In genomic region chr12:124913474-124914391, GRCh38 we compare ENCODE assay signal across 2 cellular contexts.
TF ChIP-seq lines count a peak whose summit lies in the region.

No MANE protein-coding gene starts in this region.

TF ChIP-seq in SK-N-SH treated with all-trans-retinoic acid at 6 μM for 48 hours, 23 proteins besides CTCF, POLR2A, EP300 and RAD21 (continues in another document):
- 0 out of 2 replicates have a peak, but pooled peaks have one; percentile 56 for TF ChIP-seq PATZ1 (CRISPR knock-in tag; IDR thresholded peaks at IDR 0.05; ENCODE audit: borderline replicate concordance)
- peak; percentile 14; the same call in 1 of the 2 replicates for TF ChIP-seq CREB5 (CRISPR knock-in tag; IDR thresholded peaks at IDR 0.05; ENCODE audit: low read depth)
- TF ChIP-seq RARB (CRISPR knock-in tag; IDR thresholded peaks at IDR 0.05) = no peak
- TF ChIP-seq TSHZ2 (CRISPR knock-in tag; IDR thresholded peaks at IDR 0.05) = no peak
- TF ChIP-seq CSDC2 (CRISPR knock-in tag; IDR thresholded peaks at IDR 0.05) = no peak
- TF ChIP-seq ZFP3 (CRISPR knock-in tag; IDR thresholded peaks at IDR 0.05) = no peak
- TF ChIP-seq ISL1 (CRISPR knock-in tag; IDR thresholded peaks at IDR 0.05) = no peak
- TF ChIP-seq ZFP30 (CRISPR knock-in tag; IDR thresholded peaks at IDR 0.05) = peak; percentile 54; the same call in 1 of the 2 replicates
- TF ChIP-seq SNAI2 (CRISPR knock-in tag; IDR thresholded peaks at IDR 0.05) = no peak
- TF ChIP-seq OSR1 (CRISPR knock-in tag; IDR thresholded peaks at IDR 0.05) = no peak
- no peak for TF ChIP-seq ZC3H10 (CRISPR knock-in tag; IDR thresholded peaks at IDR 0.05)
- no peak; the same call in 1 of the 2 replicates for TF ChIP-seq GLIS3 (CRISPR knock-in tag; IDR thresholded peaks at IDR 0.05)
- TF ChIP-seq ARNTL (CRISPR knock-in tag; IDR thresholded peaks at IDR 0.05; ENCODE audit: borderline replicate concordance, low read depth) = no peak
- TF ChIP-seq TCF4 (CRISPR knock-in tag; IDR thresholded peaks at IDR 0.05; ENCODE audit: borderline replicate concordance) = no peak; the same call in 1 of the 2 replicates
- TF ChIP-seq ZNF8 (CRISPR knock-in tag; IDR thresholded peaks at IDR 0.05) = no peak
- no peak for TF ChIP-seq PPARA (CRISPR knock-in tag; IDR thresholded peaks at IDR 0.05; ENCODE audit: borderline replicate concordance)
- TF ChIP-seq ESRRG (CRISPR knock-in tag; IDR thresholded peaks at IDR 0.05) = peak; percentile 34; the same call in 1 of the 2 replicates
- TF ChIP-seq ZNF70 (CRISPR knock-in tag; IDR thresholded peaks at IDR 0.05) = no peak
- no peak for TF ChIP-seq TOX (CRISPR knock-in tag; IDR thresholded peaks at IDR 0.05; ENCODE audit: borderline replicate concordance)
- no peak for TF ChIP-seq CSRNP3 (CRISPR knock-in tag; IDR thresholded peaks at IDR 0.05)

TF ChIP-seq in K562, 482 proteins besides CTCF, POLR2A, EP300 and RAD21 (continued from another document and continues in another):
- TF ChIP-seq GTF3C2 (IDR thresholded peaks at IDR 0.05; ENCODE audit: borderline replicate concordance, extremely low read depth, insufficient read length) = no peak
- TF ChIP-seq ZNF778 (CRISPR knock-in tag; IDR thresholded peaks at IDR 0.05) = no peak
- no peak for TF ChIP-seq MED1 (CRISPR knock-in tag; IDR thresholded peaks at IDR 0.05; ENCODE audit: borderline replicate concordance)
- TF ChIP-seq AFF1 (IDR thresholded peaks at IDR 0.05; ENCODE audit: low read depth in 1 of 2, partially characterized antibody in 2 of 2) = no peak
- TF ChIP-seq ZFPM2 (CRISPR knock-in tag; IDR thresholded peaks at IDR 0.05) = no peak
- TF ChIP-seq UBTF (IDR thresholded peaks at IDR 0.05; ENCODE audit: borderline replicate concordance in 1 of 2, low read depth in 2 of 2, low read length in 2 of 2) = no peak
- TF ChIP-seq SNRNP70 (optimal IDR thresholded peaks at IDR 0.05; ENCODE audit: low read depth, low read length) = peak; percentile 94
- TF ChIP-seq NR2F6 (CRISPR knock-in tag; IDR thresholded peaks at IDR 0.05) = no peak; the same call in none of the 2 replicates
- no peak for TF ChIP-seq MTA2 (IDR thresholded peaks at IDR 0.05; ENCODE audit: low read depth)
- TF ChIP-seq NCOA6 (IDR thresholded peaks at IDR 0.05) = no peak
- TF ChIP-seq RBM14 (IDR thresholded peaks at IDR 0.05; ENCODE audit: borderline replicate concordance, insufficient read depth, low read depth, low read length) = no peak; the same call in 1 of the 2 replicates
- TF ChIP-seq ZNF444 (CRISPR knock-in tag; IDR thresholded peaks at IDR 0.05) = no peak
- no peak; the same call in 1 of the 2 replicates for TF ChIP-seq ZNF324 (CRISPR knock-in tag; IDR thresholded peaks at IDR 0.05)
- TF ChIP-seq KDM4B (IDR thresholded peaks at IDR 0.05; ENCODE audit: borderline replicate concordance in 2 of 2, low read depth in 1 of 2) = no peak
- no peak for TF ChIP-seq CEBPZ (IDR thresholded peaks at IDR 0.05; ENCODE audit: borderline replicate concordance, low read depth, low read length)
- TF ChIP-seq RCOR1 (IDR thresholded peaks at IDR 0.05; ENCODE audit: borderline replicate concordance in 1 of 2, low read depth in 2 of 2, low read length in 2 of 2) = peak in 1 of 2 experiments; percentile 72; a peak in 3 of 4 replicates
- no peak for TF ChIP-seq ZBTB2 (IDR thresholded peaks at IDR 0.05)
- TF ChIP-seq GTF2F1 (IDR thresholded peaks at IDR 0.05; ENCODE audit: low read depth, low read length) = peak; percentile 50; the same call in 1 of the 2 replicates
- peak; percentile 7; the same call in 1 of the 2 replicates for TF ChIP-seq SOX6 (IDR thresholded peaks at IDR 0.05)
- no peak for TF ChIP-seq NFIX (CRISPR knock-in tag; IDR thresholded peaks at IDR 0.05; ENCODE audit: low read depth)
- TF ChIP-seq PATZ1 (CRISPR knock-in tag; IDR thresholded peaks at IDR 0.05; ENCODE audit: borderline replicate concordance) = no peak; the same call in 1 of the 2 replicates
- no peak for TF ChIP-seq NR3C1 (CRISPR knock-in tag; IDR thresholded peaks at IDR 0.05)
- TF ChIP-seq E2F8 (IDR thresholded peaks at IDR 0.05; ENCODE audit: low read depth, partially characterized antibody) = no peak
- no peak for TF ChIP-seq BACH1 (tag; IDR thresholded peaks at IDR 0.05)
- no peak for TF ChIP-seq THRAP3 (IDR thresholded peaks at IDR 0.05; ENCODE audit: borderline replicate concordance)
- TF ChIP-seq ILF3 (IDR thresholded peaks at IDR 0.05; ENCODE audit: borderline replicate concordance) = no peak
- peak in 1 of 2 experiments; percentile 32; a peak in 1 of 4 replicates for TF ChIP-seq TEAD1 (CRISPR knock-in tag; IDR thresholded peaks at IDR 0.05)
- no peak for TF ChIP-seq SLC30A9 (CRISPR knock-in tag; IDR thresholded peaks at IDR 0.05)
- TF ChIP-seq HOXB6 (CRISPR knock-in tag; IDR thresholded peaks at IDR 0.05; ENCODE audit: borderline replicate concordance) = peak; percentile 76
